Comparison of ENCODE assay signal across 27 cellular contexts in the genomic region with DNA sequence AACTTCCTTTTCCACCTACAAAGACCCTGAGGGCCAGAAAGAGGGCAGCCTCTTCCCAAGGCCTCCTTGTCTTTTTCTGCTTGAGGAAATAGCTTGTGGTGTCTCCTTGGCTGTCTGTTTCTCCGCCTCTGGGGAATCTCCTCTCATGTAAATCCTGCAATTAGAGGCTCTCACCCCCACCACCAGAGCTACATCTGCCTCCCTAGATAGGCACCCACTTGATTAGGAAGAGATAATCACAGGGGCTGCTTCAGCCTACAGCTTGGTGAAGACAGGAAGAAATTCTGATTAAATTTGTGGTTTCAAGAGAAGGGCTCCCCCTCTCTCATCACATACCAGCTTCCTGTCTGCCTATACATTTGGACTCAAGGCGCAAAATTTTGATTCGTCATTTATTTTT.
DNase-seq lines count a peak whose midpoint lies in the region; ATAC-seq and TF ChIP-seq lines count a peak whose summit lies in the region.
"Had no signal": no experiment of that assay in that cellular context is flagged by ENCODE, and none has a peak within 500 bp of the region (broad histone marks: within the 10 kb centered on the region; RNA-seq: fewer than 3 reads in every experiment).

No MANE protein-coding gene starts in this region.

- H3K4me3 ChIP-seq in left ventricle myocardium inferior, result no peak overlapping the region
- H3K4me3 ChIP-seq: psoas muscle, SJCRH30, tibial artery had no signal

- no peaks in the 10 kb centered on the region for H3K9me3 Mint-ChIP-seq in WTC11
- no peaks in the 10 kb centered on the region for H3K9me3 Mint-ChIP-seq in stimulated activated naive B cell treated with anti-CD40 and anti-IgM and Interleukin-4, amounts not matched to agents 10 μg/mL and 1 μg/mL and 100 μg/mL, for 72 hours
- H3K9me3 Mint-ChIP-seq in activated CD4-positive, alpha-beta memory T cell treated with anti-CD3 and anti-CD28 coated beads, Interleukin-2, amount 10 ng/mL, durations not matched to agents 7 days and 5 days, result no peaks in the 10 kb centered on the region
- H3K9me3 Mint-ChIP-seq: activated T-helper 17 cell treated with anti-CD3 and anti-CD28 coated beads, Interleukin-2, amount 50 U/mL, for 72 hours; stimulated activated naive CD8-positive, alpha-beta T cell treated with anti-CD3 and anti-CD28 coated beads, Interleukin-15, amount 100 ng/mL, for 72 hours; T-helper 1 cell treated with Interleukin-12 subunit alpha and Interleukin-12 subunit beta and Interleukin-4 antibody, amounts not matched to agents 30 μg/mL and 1 μg/mL, for 36 hours had no signal

- CTCF ChIA-PET in WTC11 (lab: Charles Lee), result interaction anchor here (1.1 kb wide), 1 partner anchor 157 kb away, joined by 3 read pairs; no protein-coding TSS in a partner anchor
- CTCF ChIA-PET in activated CD4-positive, alpha-beta memory T cell treated with anti-CD3 and anti-CD28 coated beads, Interleukin-2, amount 10 ng/mL, durations not matched to agents 7 days and 5 days (lab: Charles Lee), result no interaction called here

- POLR2A ChIA-PET in WTC11 (lab: Charles Lee), result no interaction called here
- POLR2A ChIA-PET in activated CD4-positive, alpha-beta memory T cell treated with anti-CD3 and anti-CD28 coated beads, Interleukin-2, amount 10 ng/mL, durations not matched to agents 7 days and 5 days (lab: Charles Lee), result no interaction called here

- peak overlapping the region; percentile 25 for H3K27ac ChIP-seq in left ventricle myocardium inferior (replicated peaks)
- H3K27ac ChIP-seq: psoas muscle, SJCRH30, tibial artery, VCaP had no signal

- H3K4me1 ChIP-seq in left ventricle myocardium inferior, result peaks cover 45% of the 10 kb centered on the region
- H3K4me1 ChIP-seq: psoas muscle, SJCRH30 had no signal

- H3K27me3 ChIP-seq in left ventricle myocardium inferior (ENCODE audit: low read depth), result no peaks in the 10 kb centered on the region
- H3K27me3 ChIP-seq: SJCRH30, tibial artery had no signal

- no peaks in the 10 kb centered on the region for H3K9me3 ChIP-seq in left ventricle myocardium inferior (replicated peaks)
- H3K9me3 ChIP-seq: psoas muscle, SJCRH30, tibial artery had no signal

- peak overlapping the region; percentile 3; the same call in 1 of the 2 replicates for H3K27ac Mint-ChIP-seq in WTC11
- peak overlapping the region; percentile 56 for H3K27ac Mint-ChIP-seq in stimulated activated naive B cell treated with anti-CD40 and anti-IgM and Interleukin-4, amounts not matched to agents 10 μg/mL and 1 μg/mL and 100 μg/mL, for 72 hours
- no peak overlapping the region for H3K27ac Mint-ChIP-seq in activated CD4-positive, alpha-beta memory T cell treated with anti-CD3 and anti-CD28 coated beads, Interleukin-2, amount 10 ng/mL, durations not matched to agents 7 days and 5 days
- H3K27ac Mint-ChIP-seq: activated naive CD8-positive, alpha-beta T cell; activated T-helper 17 cell treated with anti-CD3 and anti-CD28 coated beads, Interleukin-2, amount 50 U/mL, for 72 hours; stimulated activated naive CD8-positive, alpha-beta T cell treated with anti-CD3 and anti-CD28 coated beads, Interleukin-15, amount 100 ng/mL, for 72 hours; T-helper 1 cell treated with Interleukin-12 subunit alpha and Interleukin-12 subunit beta and Interleukin-4 antibody, amounts not matched to agents 30 μg/mL and 1 μg/mL, for 36 hours had no signal

- intact Hi-C loops in left ventricle myocardium inferior (cut with micrococcal nuclease) (loop anchor here (10.0 kb wide), 1 partner anchor 135 kb away; no protein-coding TSS in a partner anchor), left cardiac atrium (cut with DNase I) (loop anchor here (5.0 to 10.0 kb wide), 3 partner anchors 75 to 1585 kb away; a partner anchor contains a TSS)

- H3K27me3 Mint-ChIP-seq in WTC11 (ENCODE audit: low read depth), result no peaks in the 10 kb centered on the region
- peaks cover 11 to 35% of the 10 kb centered on the region in 2 donors for H3K27me3 Mint-ChIP-seq in stimulated activated naive B cell treated with anti-CD40 and anti-IgM and Interleukin-4, amounts not matched to agents 10 μg/mL and 1 μg/mL and 100 μg/mL, for 72 hours
- H3K27me3 Mint-ChIP-seq in activated CD4-positive, alpha-beta memory T cell treated with anti-CD3 and anti-CD28 coated beads, Interleukin-2, amount 10 ng/mL, durations not matched to agents 7 days and 5 days, result peaks cover 14% of the 10 kb centered on the region

- TF ChIP-seq CTCF in left ventricle myocardium inferior (IDR thresholded peaks at IDR 0.05; ENCODE audit: borderline replicate concordance), result no peak
- TF ChIP-seq CTCF in WTC11 (IDR thresholded peaks at IDR 0.05), result no peak

- H3K4me3 Mint-ChIP-seq in WTC11, result no peak overlapping the region
- no peak overlapping the region for H3K4me3 Mint-ChIP-seq in stimulated activated naive B cell treated with anti-CD40 and anti-IgM and Interleukin-4, amounts not matched to agents 10 μg/mL and 1 μg/mL and 100 μg/mL, for 72 hours
- no peak overlapping the region for H3K4me3 Mint-ChIP-seq in activated CD4-positive, alpha-beta memory T cell treated with anti-CD3 and anti-CD28 coated beads, Interleukin-2, amount 10 ng/mL, durations not matched to agents 7 days and 5 days
- H3K4me3 Mint-ChIP-seq: activated naive CD8-positive, alpha-beta T cell; activated T-helper 17 cell treated with anti-CD3 and anti-CD28 coated beads, Interleukin-2, amount 50 U/mL, for 72 hours; stimulated activated naive CD8-positive, alpha-beta T cell treated with anti-CD3 and anti-CD28 coated beads, Interleukin-15, amount 100 ng/mL, for 72 hours; T-helper 1 cell treated with Interleukin-12 subunit alpha and Interleukin-12 subunit beta and Interleukin-4 antibody, amounts not matched to agents 30 μg/mL and 1 μg/mL, for 36 hours had no signal

- H3K36me3 ChIP-seq in left ventricle myocardium inferior, result no peaks in the 10 kb centered on the region
- H3K36me3 ChIP-seq: SJCRH30, tibial artery had no signal

- H3K36me3 Mint-ChIP-seq in WTC11, result no peaks in the 10 kb centered on the region
- no peaks in the 10 kb centered on the region for H3K36me3 Mint-ChIP-seq in stimulated activated naive B cell treated with anti-CD40 and anti-IgM and Interleukin-4, amounts not matched to agents 10 μg/mL and 1 μg/mL and 100 μg/mL, for 72 hours
- H3K36me3 Mint-ChIP-seq in activated CD4-positive, alpha-beta memory T cell treated with anti-CD3 and anti-CD28 coated beads, Interleukin-2, amount 10 ng/mL, durations not matched to agents 7 days and 5 days (ENCODE audit: low read depth), result no peaks in the 10 kb centered on the region
- H3K36me3 Mint-ChIP-seq: activated naive CD8-positive, alpha-beta T cell had no signal

- DNase-seq in left ventricle myocardium inferior, result no peak
- no peak for DNase-seq in left cardiac atrium
- DNase-seq in NCI-H69 (lab: John Stamatoyannopoulos, UW), result peak; percentile 76
- DNase-seq in WTC11 (ENCODE audit: low spot score), result no peak
- DNase-seq in stimulated activated naive B cell treated with anti-CD40 and anti-IgM and Interleukin-4, amounts not matched to agents 10 μg/mL and 1 μg/mL and 100 μg/mL, for 72 hours, result no peak
- DNase-seq in activated CD4-positive, alpha-beta memory T cell treated with anti-CD3 and anti-CD28 coated beads, Interleukin-2, amount 10 ng/mL, durations not matched to agents 7 days and 5 days, result no peak
- DNase-seq: activated CD4-positive, alpha-beta T cell treated with anti-CD3 and anti-CD28 coated beads, Interleukin-2, amount 50 U/mL, for 4 hours; activated CD8-positive, alpha-beta memory T cell treated with anti-CD3 and anti-CD28 coated beads, Interleukin-2, amount 50 U/mL, for 4 hours; caudate nucleus; dermis blood vessel endothelial cell; H7; Kasumi-1; mesenchymal stem cell; NCI-H1048; NCI-H187; NCI-H446; nucleus accumbens; psoas muscle; SJCRH30; stimulated activated naive CD8-positive, alpha-beta T cell treated with anti-CD3 and anti-CD28 coated beads, Interleukin-15, amount 100 ng/mL, for 72 hours; tibial artery had no signal

- H3K4me1 Mint-ChIP-seq in WTC11, result peaks cover 23% of the 10 kb centered on the region
- peaks cover 4 to 9% of the 10 kb centered on the region in 2 donors for H3K4me1 Mint-ChIP-seq in stimulated activated naive B cell treated with anti-CD40 and anti-IgM and Interleukin-4, amounts not matched to agents 10 μg/mL and 1 μg/mL and 100 μg/mL, for 72 hours
- H3K4me1 Mint-ChIP-seq in activated CD4-positive, alpha-beta memory T cell treated with anti-CD3 and anti-CD28 coated beads, Interleukin-2, amount 10 ng/mL, durations not matched to agents 7 days and 5 days, result peaks cover 23% of the 10 kb centered on the region
- H3K4me1 Mint-ChIP-seq: activated T-helper 17 cell treated with anti-CD3 and anti-CD28 coated beads, Interleukin-2, amount 50 U/mL, for 72 hours had no signal

- ATAC-seq in left cardiac atrium, result no peak
- peak; percentile 61 for ATAC-seq in WTC11
- no peak for ATAC-seq in stimulated activated naive B cell treated with anti-CD40 and anti-IgM and Interleukin-4, amounts not matched to agents 10 μg/mL and 1 μg/mL and 100 μg/mL, for 72 hours (replicated peaks)
- ATAC-seq in HG02938 (IDR thresholded peaks at IDR 0.05; ENCODE audit: unreplicated experiment), result no peak
- ATAC-seq in GM21619 (IDR thresholded peaks at IDR 0.05; ENCODE audit: unreplicated experiment), result no peak
- ATAC-seq: activated T-helper 17 cell treated with anti-CD3 and anti-CD28 coated beads, Interleukin-2, amount 50 U/mL, for 72 hours; psoas muscle; stimulated activated naive CD8-positive, alpha-beta T cell treated with anti-CD3 and anti-CD28 coated beads, Interleukin-15, amount 100 ng/mL, for 72 hours had no signal

TF ChIP-seq in WTC11, 78 proteins besides CTCF, POLR2A, EP300 and RAD21 (continues in another document):
- TF ChIP-seq SMAD4 (CRISPR knock-in tag; IDR thresholded peaks at IDR 0.05), result no peak
- TF ChIP-seq TCF7 (CRISPR knock-in tag; IDR thresholded peaks at IDR 0.05; ENCODE audit: low read depth), result no peak
- no peak for TF ChIP-seq NR2C2 (CRISPR knock-in tag; IDR thresholded peaks at IDR 0.05)
- TF ChIP-seq NFYB (CRISPR knock-in tag; conservative IDR thresholded peaks at IDR 0.05; ENCODE audit: low read depth), result no peak
- no peak for TF ChIP-seq NFATC4 (CRISPR knock-in tag; IDR thresholded peaks at IDR 0.05)
- no peak for TF ChIP-seq TEAD1 (CRISPR knock-in tag; IDR thresholded peaks at IDR 0.05)
- TF ChIP-seq EMX1 (CRISPR knock-in tag; IDR thresholded peaks at IDR 0.05), result no peak
- no peak for TF ChIP-seq NR3C1 (CRISPR knock-in tag; conservative IDR thresholded peaks at IDR 0.05; ENCODE audit: low read depth)
- TF ChIP-seq, protein P1, sequence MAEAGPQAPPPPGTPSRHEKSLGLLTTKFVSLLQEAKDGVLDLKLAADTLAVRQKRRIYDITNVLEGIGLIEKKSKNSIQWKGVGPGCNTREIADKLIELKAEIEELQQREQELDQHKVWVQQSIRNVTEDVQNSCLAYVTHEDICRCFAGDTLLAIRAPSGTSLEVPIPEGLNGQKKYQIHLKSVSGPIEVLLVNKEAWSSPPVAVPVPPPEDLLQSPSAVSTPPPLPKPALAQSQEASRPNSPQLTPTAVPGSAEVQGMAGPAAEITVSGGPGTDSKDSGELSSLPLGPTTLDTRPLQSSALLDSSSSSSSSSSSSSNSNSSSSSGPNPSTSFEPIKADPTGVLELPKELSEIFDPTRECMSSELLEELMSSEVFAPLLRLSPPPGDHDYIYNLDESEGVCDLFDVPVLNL (CRISPR knock-in tag; IDR thresholded peaks at IDR 0.05; ENCODE audit: borderline replicate concordance, low read depth), result no peak
- TF ChIP-seq RELA (CRISPR knock-in tag; IDR thresholded peaks at IDR 0.05; ENCODE audit: borderline replicate concordance), result no peak
